ENCODE assay signal across 7 cellular contexts in genomic region chr5:98771389-98772109, GRCh38. TPM values are rescaled to one million over a fixed set of nuclear protein-coding genes. Genes with fewer than 3 reads are reported as not detected.
DNase-seq lines count a peak whose midpoint lies in the region; ATAC-seq and TF ChIP-seq lines count a peak whose summit lies in the region.

No MANE protein-coding gene starts in this region.

- H3K27ac Mint-ChIP-seq in natural killer cell treated with Interleukin-12 subunit alpha and Interleukin-12 subunit beta and Interleukin-15 and Interleukin-18, amount 100 ng/mL, for 72 hours = peak overlapping the region in 1 of 2 donors; percentile 69

- H3K9me3 ChIP-seq in upper lobe of left lung = no peaks in the 10 kb centered on the region

- TF ChIP-seq CTCF in GM06990 (IDR thresholded peaks at IDR 0.05; ENCODE audit: insufficient read depth, low read length, poor library complexity, severe bottlenecking) (peak; percentile 88), upper lobe of left lung (IDR thresholded peaks at IDR 0.05) (peak; percentile 75 to 84 (median 76))

- H3K27ac ChIP-seq in upper lobe of left lung = peak overlapping the region; percentile 21 to 77 (median 39)

- no peaks in the 10 kb centered on the region for H3K9me3 Mint-ChIP-seq in natural killer cell treated with Interleukin-12 subunit alpha and Interleukin-12 subunit beta and Interleukin-15 and Interleukin-18, amount 100 ng/mL, for 72 hours

- peak overlapping the region; percentile 98 for H3K4me3 Mint-ChIP-seq in natural killer cell treated with Interleukin-12 subunit alpha and Interleukin-12 subunit beta and Interleukin-15 and Interleukin-18, amount 100 ng/mL, for 72 hours

- peaks cover 22 to 64% (median 33%) of the 10 kb centered on the region in 4 donors for H3K4me1 ChIP-seq in upper lobe of left lung

- TF ChIP-seq POLR2A in upper lobe of left lung (IDR thresholded peaks at IDR 0.05) = no peak

- peak overlapping the region; percentile 65 for H3K4me3 ChIP-seq in GM06990 (replicated peaks; ENCODE audit: low read depth, low read length)
- H3K4me3 ChIP-seq in upper lobe of left lung = peak overlapping the region; percentile 54 to 72 (median 64)

- H3K27me3 ChIP-seq in GM06990 (replicated peaks; ENCODE audit: control insufficient read depth, insufficient read depth, low read length) (no peaks in the 10 kb centered on the region; the same call in 1 of the 2 replicates), upper lobe of left lung (peaks cover 0 to 11% (median 3%) of the 10 kb centered on the region in 4 donors)

- DNase-seq in GM06990 (ENCODE audit: extremely low read depth, insufficient read length) (peak; percentile 34), HuH-7 (ENCODE audit: low spot score) (peak; percentile 67), NOMO-1 treated with dmso at 0.1 percent for 144 hours (lab: John Stamatoyannopoulos, UW; ENCODE audit: unreplicated experiment) (peak; percentile 70), fibroblast of peridontal ligament (ENCODE audit: extremely low read depth) (peak; percentile 99), upper lobe of left lung (peak in 1 of 2 donors; percentile 60)
- DNase-seq in activated T-helper 9 cell treated with anti-CD3 and anti-CD28 coated beads, Interleukin-2, amount 50 U/mL, for 16 hours (ENCODE audit: low read depth) = peak; percentile 8
- no peak for DNase-seq in natural killer cell treated with Interleukin-12 subunit alpha and Interleukin-12 subunit beta and Interleukin-15 and Interleukin-18, amount 100 ng/mL, for 72 hours (ENCODE audit: low spot score)

- WGBS in upper lobe of left lung, 2 donors = 4 to 5% methylated on average over 18 of the region's 18 CpGs

- TF ChIP-seq EP300 in upper lobe of left lung (IDR thresholded peaks at IDR 0.05) = no peak

- no peaks in the 10 kb centered on the region for H3K36me3 Mint-ChIP-seq in natural killer cell treated with Interleukin-12 subunit alpha and Interleukin-12 subunit beta and Interleukin-15 and Interleukin-18, amount 100 ng/mL, for 72 hours

- H3K36me3 ChIP-seq in GM06990 (ENCODE audit: control insufficient read depth, insufficient read depth, low read length) (no peaks in the 10 kb centered on the region), upper lobe of left lung (no peaks in the 10 kb centered on the region)

- peaks cover 46 to 49% of the 10 kb centered on the region in 2 donors for H3K4me1 Mint-ChIP-seq in natural killer cell treated with Interleukin-12 subunit alpha and Interleukin-12 subunit beta and Interleukin-15 and Interleukin-18, amount 100 ng/mL, for 72 hours (ENCODE audit: low read depth in 2 of 2)

- peaks cover 60 to 76% of the 10 kb centered on the region in 2 donors for H3K27me3 Mint-ChIP-seq in natural killer cell treated with Interleukin-12 subunit alpha and Interleukin-12 subunit beta and Interleukin-15 and Interleukin-18, amount 100 ng/mL, for 72 hours

- ATAC-seq in natural killer cell treated with Interleukin-12 subunit alpha and Interleukin-12 subunit beta and Interleukin-15 and Interleukin-18, amount 100 ng/mL, for 72 hours = no peak
- ATAC-seq in upper lobe of left lung (ENCODE audit: low FRiP score in 2 of 2) = peak in 1 of 2 donors; percentile 53

RNA-seq across cellular contexts. Expression of gene RGMB, which starts 1.9 kb away (rescaled TPM):
- total RNA-seq in natural killer cell treated with Interleukin-12 subunit alpha and Interleukin-12 subunit beta and Interleukin-15 and Interleukin-18, amount 100 ng/mL, for 72 hours = under 1 TPM; 0.74 to 0.78 TPM
- 10 to 100 TPM; 19.0 to 52.2 (median 33.1) TPM for total RNA-seq in upper lobe of left lung

Comparison
In these comparisons a context has a peak if more than half of its experiments do, and no peak if none do; other contexts are left out.
1. RNA of gene RGMB, which starts 1.9 kb away (total RNA-seq): 19.0 to 52.2 TPM in upper lobe of left lung; 0.74 to 0.78 TPM in natural killer cell treated with Interleukin-12 subunit alpha and Interleukin-12 subunit beta and Interleukin-15 and Interleukin-18, amount 100 ng/mL, for 72 hours; every median in the first group is over 10 times any median in the second.